2 cellular contexts compared by ENCODE assay signal in the genomic region with DNA sequence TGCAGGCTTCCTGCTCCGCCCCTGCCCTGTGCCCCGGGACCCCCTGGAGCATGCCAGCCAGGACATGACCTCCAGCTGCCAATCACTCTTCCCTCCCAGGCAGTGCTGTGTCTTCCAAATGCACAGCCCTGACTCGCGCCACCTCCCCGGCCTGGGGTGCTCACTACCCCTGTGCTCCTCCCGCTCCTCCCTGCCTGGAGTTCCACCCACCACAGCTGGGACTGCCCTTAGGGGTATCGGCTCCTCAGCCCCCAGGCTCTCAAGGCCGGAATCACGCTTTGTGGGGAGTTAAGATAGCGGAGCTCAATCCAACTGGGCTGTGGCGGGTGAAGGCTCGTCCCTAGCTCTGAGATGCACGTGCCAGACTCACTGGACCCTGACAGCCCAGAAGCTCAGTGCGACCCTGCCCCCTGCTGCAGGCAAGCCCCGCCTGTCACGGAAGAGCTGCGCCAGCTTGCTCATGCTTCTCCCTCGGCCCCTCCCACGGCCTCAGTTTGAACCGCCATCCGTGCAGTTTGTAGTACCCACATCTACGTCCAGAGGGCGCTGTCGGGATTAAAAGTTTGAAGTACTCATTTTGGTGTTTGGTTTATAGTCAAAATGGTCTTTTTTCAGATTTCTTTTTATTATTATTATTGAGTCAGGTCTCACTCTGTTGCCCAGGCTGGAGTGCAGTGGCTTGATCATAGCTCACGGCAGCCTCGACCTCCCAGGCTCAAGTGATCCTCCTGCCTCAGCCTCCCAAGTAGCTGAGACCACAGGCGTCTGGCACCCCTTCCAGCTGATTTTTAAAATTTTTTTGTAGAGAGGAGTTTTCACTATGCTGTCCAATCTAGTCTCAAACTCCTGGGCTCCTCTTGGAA.
A peak's percentile ranks its signal among the peaks of the same experiment; 100 is the strongest.
TF ChIP-seq lines count a peak whose summit lies in the region.

No MANE protein-coding gene starts in this region.

TF ChIP-seq in HCT116, 20 proteins besides CTCF, POLR2A, EP300 and RAD21 (continued from another document):
- TF ChIP-seq, protein P1, sequence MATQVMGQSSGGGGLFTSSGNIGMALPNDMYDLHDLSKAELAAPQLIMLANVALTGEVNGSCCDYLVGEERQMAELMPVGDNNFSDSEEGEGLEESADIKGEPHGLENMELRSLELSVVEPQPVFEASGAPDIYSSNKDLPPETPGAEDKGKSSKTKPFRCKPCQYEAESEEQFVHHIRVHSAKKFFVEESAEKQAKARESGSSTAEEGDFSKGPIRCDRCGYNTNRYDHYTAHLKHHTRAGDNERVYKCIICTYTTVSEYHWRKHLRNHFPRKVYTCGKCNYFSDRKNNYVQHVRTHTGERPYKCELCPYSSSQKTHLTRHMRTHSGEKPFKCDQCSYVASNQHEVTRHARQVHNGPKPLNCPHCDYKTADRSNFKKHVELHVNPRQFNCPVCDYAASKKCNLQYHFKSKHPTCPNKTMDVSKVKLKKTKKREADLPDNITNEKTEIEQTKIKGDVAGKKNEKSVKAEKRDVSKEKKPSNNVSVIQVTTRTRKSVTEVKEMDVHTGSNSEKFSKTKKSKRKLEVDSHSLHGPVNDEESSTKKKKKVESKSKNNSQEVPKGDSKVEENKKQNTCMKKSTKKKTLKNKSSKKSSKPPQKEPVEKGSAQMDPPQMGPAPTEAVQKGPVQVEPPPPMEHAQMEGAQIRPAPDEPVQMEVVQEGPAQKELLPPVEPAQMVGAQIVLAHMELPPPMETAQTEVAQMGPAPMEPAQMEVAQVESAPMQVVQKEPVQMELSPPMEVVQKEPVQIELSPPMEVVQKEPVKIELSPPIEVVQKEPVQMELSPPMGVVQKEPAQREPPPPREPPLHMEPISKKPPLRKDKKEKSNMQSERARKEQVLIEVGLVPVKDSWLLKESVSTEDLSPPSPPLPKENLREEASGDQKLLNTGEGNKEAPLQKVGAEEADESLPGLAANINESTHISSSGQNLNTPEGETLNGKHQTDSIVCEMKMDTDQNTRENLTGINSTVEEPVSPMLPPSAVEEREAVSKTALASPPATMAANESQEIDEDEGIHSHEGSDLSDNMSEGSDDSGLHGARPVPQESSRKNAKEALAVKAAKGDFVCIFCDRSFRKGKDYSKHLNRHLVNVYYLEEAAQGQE (IDR thresholded peaks at IDR 0.05; ENCODE audit: low read depth): no peak
- TF ChIP-seq FOSL1 (IDR thresholded peaks at IDR 0.05; ENCODE audit: low read depth): no peak
- TF ChIP-seq, protein P2, sequence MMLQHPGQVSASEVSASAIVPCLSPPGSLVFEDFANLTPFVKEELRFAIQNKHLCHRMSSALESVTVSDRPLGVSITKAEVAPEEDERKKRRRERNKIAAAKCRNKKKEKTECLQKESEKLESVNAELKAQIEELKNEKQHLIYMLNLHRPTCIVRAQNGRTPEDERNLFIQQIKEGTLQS (IDR thresholded peaks at IDR 0.05): no peak
- no peak for TF ChIP-seq ELF1 (IDR thresholded peaks at IDR 0.05; ENCODE audit: borderline replicate concordance, low read depth)
- TF ChIP-seq EZH2phosphoT487 (IDR thresholded peaks at IDR 0.05; ENCODE audit: borderline replicate concordance): no peak
- no peak for TF ChIP-seq SRF (IDR thresholded peaks at IDR 0.05; ENCODE audit: low read depth)
- TF ChIP-seq, protein P3, sequence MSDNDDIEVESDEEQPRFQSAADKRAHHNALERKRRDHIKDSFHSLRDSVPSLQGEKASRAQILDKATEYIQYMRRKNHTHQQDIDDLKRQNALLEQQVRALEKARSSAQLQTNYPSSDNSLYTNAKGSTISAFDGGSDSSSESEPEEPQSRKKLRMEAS (IDR thresholded peaks at IDR 0.05): no peak
- no peak for TF ChIP-seq SP1 (IDR thresholded peaks at IDR 0.05; ENCODE audit: low read depth)
- no peak for TF ChIP-seq ZBTB33 (IDR thresholded peaks at IDR 0.05; ENCODE audit: extremely low read depth, insufficient replicate concordance, low read length)
- TF ChIP-seq POLR2AphosphoS5 (IDR thresholded peaks at IDR 0.05; ENCODE audit: low read depth, low read length): no peak
- no peak for TF ChIP-seq ZNF274 (IDR thresholded peaks at IDR 0.05; ENCODE audit: low read depth, low read length)
- TF ChIP-seq EZH2 (IDR thresholded peaks at IDR 0.05): no peak
- TF ChIP-seq SIN3A (IDR thresholded peaks at IDR 0.05; ENCODE audit: low read depth): no peak
- no peak for TF ChIP-seq JUND (IDR thresholded peaks at IDR 0.05)
- no peak for TF ChIP-seq EGR1 (IDR thresholded peaks at IDR 0.05; ENCODE audit: low read depth)

TF ChIP-seq in GM12878, 131 proteins besides CTCF, POLR2A, EP300 and RAD21 (continued from another document):
- TF ChIP-seq, protein P4, sequence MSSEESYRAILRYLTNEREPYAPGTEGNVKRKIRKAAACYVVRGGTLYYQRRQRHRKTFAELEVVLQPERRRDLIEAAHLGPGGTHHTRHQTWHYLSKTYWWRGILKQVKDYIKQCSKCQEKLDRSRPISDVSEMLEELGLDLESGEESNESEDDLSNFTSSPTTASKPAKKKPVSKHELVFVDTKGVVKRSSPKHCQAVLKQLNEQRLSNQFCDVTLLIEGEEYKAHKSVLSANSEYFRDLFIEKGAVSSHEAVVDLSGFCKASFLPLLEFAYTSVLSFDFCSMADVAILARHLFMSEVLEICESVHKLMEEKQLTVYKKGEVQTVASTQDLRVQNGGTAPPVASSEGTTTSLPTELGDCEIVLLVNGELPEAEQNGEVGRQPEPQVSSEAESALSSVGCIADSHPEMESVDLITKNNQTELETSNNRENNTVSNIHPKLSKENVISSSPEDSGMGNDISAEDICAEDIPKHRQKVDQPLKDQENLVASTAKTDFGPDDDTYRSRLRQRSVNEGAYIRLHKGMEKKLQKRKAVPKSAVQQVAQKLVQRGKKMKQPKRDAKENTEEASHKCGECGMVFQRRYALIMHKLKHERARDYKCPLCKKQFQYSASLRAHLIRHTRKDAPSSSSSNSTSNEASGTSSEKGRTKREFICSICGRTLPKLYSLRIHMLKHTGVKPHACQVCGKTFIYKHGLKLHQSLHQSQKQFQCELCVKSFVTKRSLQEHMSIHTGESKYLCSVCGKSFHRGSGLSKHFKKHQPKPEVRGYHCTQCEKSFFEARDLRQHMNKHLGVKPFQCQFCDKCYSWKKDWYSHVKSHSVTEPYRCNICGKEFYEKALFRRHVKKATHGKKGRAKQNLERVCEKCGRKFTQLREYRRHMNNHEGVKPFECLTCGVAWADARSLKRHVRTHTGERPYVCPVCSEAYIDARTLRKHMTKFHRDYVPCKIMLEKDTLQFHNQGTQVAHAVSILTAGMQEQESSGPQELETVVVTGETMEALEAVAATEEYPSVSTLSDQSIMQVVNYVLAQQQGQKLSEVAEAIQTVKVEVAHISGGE (CRISPR knock-in tag; IDR thresholded peaks at IDR 0.05): no peak
- TF ChIP-seq ZNF217 (IDR thresholded peaks at IDR 0.05) (no peak), BHLHE40 (IDR thresholded peaks at IDR 0.05; ENCODE audit: borderline replicate concordance in 1 of 2, low read depth in 2 of 2, low read length in 1 of 2) (peak; percentile 13 to 56; a peak in 2 of 4 replicates), KLF5 (IDR thresholded peaks at IDR 0.05; ENCODE audit: partially characterized antibody) (no peak), SREBF2 (IDR thresholded peaks at IDR 0.05; ENCODE audit: low read length) (no peak), PML (IDR thresholded peaks at IDR 0.05; ENCODE audit: low read length) (no peak), GATAD2B (conservative IDR thresholded peaks at IDR 0.05; ENCODE audit: low read depth) (no peak), ZBED1 (IDR thresholded peaks at IDR 0.05; ENCODE audit: borderline replicate concordance) (no peak), ZNF592 (IDR thresholded peaks at IDR 0.05) (no peak), SMAD5 (IDR thresholded peaks at IDR 0.05; ENCODE audit: low read depth) (no peak), SMC3 (IDR thresholded peaks at IDR 0.05; ENCODE audit: borderline replicate concordance, low read length) (peak; percentile 31; the same call in 1 of the 2 replicates), TCF3 (IDR thresholded peaks at IDR 0.05; ENCODE audit: borderline replicate concordance, insufficient read depth, low read depth, low read length) (no peak), NR2F1 (conservative IDR thresholded peaks at IDR 0.05) (no peak)
